In the genomic region with DNA sequence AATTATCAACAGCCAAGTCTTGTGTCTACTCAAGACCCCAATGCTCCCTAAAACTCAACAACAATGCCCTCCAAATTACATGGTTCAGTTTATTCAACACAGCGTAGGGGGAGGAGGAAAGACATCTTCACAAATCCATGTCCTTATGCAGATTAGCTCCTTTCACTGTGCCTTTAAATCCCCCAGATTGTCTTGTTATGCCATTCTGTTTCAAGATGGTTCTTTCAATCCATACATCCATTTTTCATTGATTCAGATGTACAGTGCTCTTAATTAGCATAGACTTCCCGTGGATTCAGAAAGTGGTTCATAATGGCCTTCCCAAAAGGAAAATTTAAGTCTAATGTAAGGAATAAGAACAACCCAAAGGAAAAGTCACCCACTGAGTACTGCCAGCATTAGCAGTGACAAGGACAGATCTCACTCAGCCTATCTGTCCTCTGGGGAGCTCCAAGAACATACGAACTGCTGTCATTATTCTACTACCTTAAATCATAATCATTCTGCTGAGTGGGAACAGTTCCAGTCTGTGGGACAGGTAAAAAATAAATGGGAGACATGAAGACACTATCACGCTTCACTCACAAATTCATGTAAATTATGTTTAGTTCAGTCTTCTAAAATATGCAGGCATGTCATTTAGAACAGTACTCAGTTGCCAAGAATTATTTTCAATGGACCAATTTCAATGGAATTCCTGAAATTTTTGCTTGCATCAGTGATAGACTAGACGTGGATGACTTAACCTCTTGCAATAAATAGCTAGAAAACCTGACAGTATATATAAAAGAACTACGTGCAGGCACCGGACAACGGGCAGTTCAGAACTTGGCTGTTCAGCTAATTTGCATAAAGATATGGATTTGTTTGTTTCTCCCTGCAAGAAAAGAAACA, we compare ENCODE assay signal across 14 cellular contexts. TPM values are rescaled to one million over a fixed set of nuclear protein-coding genes. Genes with fewer than 3 reads are reported as not detected.
DNase-seq lines count a peak whose midpoint lies in the region; TF ChIP-seq lines count a peak whose summit lies in the region.
"Had no signal": no experiment of that assay in that cellular context is flagged by ENCODE, and none has a peak within 500 bp of the region (broad histone marks: within the 10 kb centered on the region; RNA-seq: fewer than 3 reads in every experiment).

No MANE protein-coding gene starts in this region.

- H3K4me3 ChIP-seq in neural progenitor cell, result no peak overlapping the region
- H3K4me3 ChIP-seq: lung had no signal

- no peak overlapping the region for H3K27ac ChIP-seq in neural progenitor cell

- H3K4me1 Mint-ChIP-seq in endothelial cell (ENCODE audit: unreplicated experiment) (peaks cover 43% of the 10 kb centered on the region), neural progenitor cell (peaks cover 45% of the 10 kb centered on the region)

- H3K4me2 ChIP-seq in neural progenitor cell, result peak overlapping the region; percentile 9

- H3K27me3 Mint-ChIP-seq in endothelial cell (ENCODE audit: unreplicated experiment) (peaks cover 3% of the 10 kb centered on the region), neural progenitor cell (ENCODE audit: insufficient read depth, low read depth) (no peaks in the 10 kb centered on the region)
- H3K27me3 Mint-ChIP-seq: stimulated activated naive CD8-positive, alpha-beta T cell treated with anti-CD3 and anti-CD28 coated beads, Interleukin-15, Interleukin-2, amounts not matched to agents 100 ng/mL and 50 ng/mL, for 24 hours had no signal

- H3K9me3 ChIP-seq in neural progenitor cell (ENCODE audit: low read depth), result no peaks in the 10 kb centered on the region

- H3K36me3 Mint-ChIP-seq in endothelial cell (ENCODE audit: low read depth, unreplicated experiment) (peaks cover 27% of the 10 kb centered on the region), neural progenitor cell (peaks cover 33% of the 10 kb centered on the region)

- H3K4me1 ChIP-seq in neural progenitor cell, result peaks cover 58% of the 10 kb centered on the region

- H3K36me3 ChIP-seq in neural progenitor cell, result peaks cover 11% of the 10 kb centered on the region

- H4K20me1 ChIP-seq in neural progenitor cell (ENCODE audit: low read depth), result peaks cover 63% of the 10 kb centered on the region

- peak; percentile 83 for DNase-seq in EH (ENCODE audit: low read depth)
- DNase-seq in NCI-H460 (ENCODE audit: extremely low read depth, low read depth), result peak; percentile 59
- DNase-seq in endothelial cell (ENCODE audit: low spot score), result no peak
- DNase-seq in neural progenitor cell (ENCODE audit: low spot score), result no peak
- DNase-seq in pons (ENCODE audit: low spot score), result no peak
- DNase-seq in stimulated activated CD4-positive, alpha-beta T cell treated with anti-CD3 and anti-CD28 coated beads, Interleukin-4, amount 100 ng/mL, for 24 hours, result no peak
- DNase-seq in Ammon's horn (ENCODE audit: low spot score), result no peak
- DNase-seq in NCI-H1436 treated with DMSO at 0.1 percent for 48 hours (lab: John Stamatoyannopoulos, UW), result no peak
- DNase-seq: activated CD4-positive, CD25-positive, alpha-beta regulatory T cell treated with anti-CD3 and anti-CD28 coated beads, Interleukin-2, amount 50 U/mL, for 72 hours; activated naive CD4-positive, alpha-beta T cell treated with anti-CD3 and anti-CD28 coated beads, Interleukin-2, amount 50 U/mL, for 16 hours; NCI-H187 treated with DMSO at 0.1 percent for 48 hours; stimulated activated CD4-positive, alpha-beta T cell treated with anti-CD3 and anti-CD28 coated beads, Interleukin-12 subunit alpha, Interleukin-12 subunit beta, amount 100 ng/mL, for 4 hours had no signal

- peaks cover 43% of the 10 kb centered on the region for H3K79me2 ChIP-seq in neural progenitor cell (ENCODE audit: low read depth)

- H3K9ac ChIP-seq in neural progenitor cell, result no peak overlapping the region

- H3K27ac Mint-ChIP-seq in endothelial cell (ENCODE audit: unreplicated experiment) (peak overlapping the region; percentile 36), neural progenitor cell (peak overlapping the region; percentile 13)
- H3K27ac Mint-ChIP-seq: stimulated activated naive CD8-positive, alpha-beta T cell treated with anti-CD3 and anti-CD28 coated beads, Interleukin-15, Interleukin-2, amounts not matched to agents 100 ng/mL and 50 ng/mL, for 24 hours had no signal

- no peaks in the 10 kb centered on the region for H3K27me3 ChIP-seq in neural progenitor cell

- H3F3A ChIP-seq in neural progenitor cell (ENCODE audit: low read depth), result peaks cover 28% of the 10 kb centered on the region

- no peak overlapping the region for H2AFZ ChIP-seq in neural progenitor cell (replicated peaks)

- H3K4me3 Mint-ChIP-seq in endothelial cell (ENCODE audit: unreplicated experiment) (no peak overlapping the region), neural progenitor cell (no peak overlapping the region)
- H3K4me3 Mint-ChIP-seq: stimulated activated naive CD8-positive, alpha-beta T cell treated with anti-CD3 and anti-CD28 coated beads, Interleukin-15, Interleukin-2, amounts not matched to agents 100 ng/mL and 50 ng/mL, for 24 hours had no signal

- no peaks in the 10 kb centered on the region for H3K9me3 Mint-ChIP-seq in endothelial cell (ENCODE audit: unreplicated experiment)
- no peaks in the 10 kb centered on the region for H3K9me3 Mint-ChIP-seq in neural progenitor cell
- H3K9me3 Mint-ChIP-seq: stimulated activated naive CD8-positive, alpha-beta T cell treated with anti-CD3 and anti-CD28 coated beads, Interleukin-15, Interleukin-2, amounts not matched to agents 100 ng/mL and 50 ng/mL, for 24 hours had no signal

- no peak for TF ChIP-seq CTCF in endothelial cell (IDR thresholded peaks at IDR 0.05; ENCODE audit: unreplicated experiment)
- no peak for TF ChIP-seq CTCF in neural progenitor cell (IDR thresholded peaks at IDR 0.05)

RNA-seq across cellular contexts. Expression of gene RNU4ATAC, which starts 58.9 kb away (rescaled TPM):
- total RNA-seq in NCI-H460 (2014; rRNA removed; shearing (Covaris generic)), result not detected in 2 replicates
- not detected in 2 replicates for polyA plus RNA-seq in NCI-H460 (2014; cell fraction: nucleus; rRNA removed)
- not detected for total RNA-seq in endothelial cell (ENCODE audit: unreplicated experiment)
- not detected in 2 replicates for total RNA-seq in neural progenitor cell (ENCODE audit: low replicate concordance)
- total RNA-seq: lung had no signal
- polyA plus RNA-seq: lung had no signal

Comparison
In these comparisons a context has a peak if more than half of its experiments do, and no peak if none do; other contexts are left out.
1. DNase-seq: peak in EH (single experiment) and NCI-H460 (single experiment); none in endothelial cell (single experiment), neural progenitor cell (single experiment), pons (single experiment), stimulated activated CD4-positive, alpha-beta T cell treated with anti-CD3 and anti-CD28 coated beads, Interleukin-4, amount 100 ng/mL, for 24 hours (single experiment), Ammon's horn (single experiment) and NCI-H1436 treated with DMSO at 0.1 percent for 48 hours (single experiment).